Comparison of ENCODE assay signal across 31 cellular contexts in genomic region chr13:112171570-112171965, GRCh38.
"Had no signal": no experiment of that assay in that cellular context is flagged by ENCODE, and none has a peak within 500 bp of the region (broad histone marks: within the 10 kb centered on the region; RNA-seq: fewer than 3 reads in every experiment).

No MANE protein-coding gene starts in this region.

- DNase-seq: activated B cell treated with CpG ODN at 0.5 μM for 24 hours; activated CD4-positive, alpha-beta T cell treated with anti-CD3 and anti-CD28 coated beads for 48 hours; activated CD4-positive, alpha-beta T cell treated with anti-CD3 and anti-CD28 coated beads, Interleukin-2, amount 50 U/mL, for 1 hour; activated CD4-positive, alpha-beta T cell treated with anti-CD3 and anti-CD28 coated beads, Interleukin-2, amount 50 U/mL, for 48 hours; activated CD8-positive, alpha-beta memory T cell treated with anti-CD3 and anti-CD28 coated beads for 24 hours; activated CD8-positive, alpha-beta T cell treated with anti-CD3 and anti-CD28 coated beads for 36 hours; activated effector memory CD4-positive, alpha-beta T cell treated with Interleukin-2 at 50 U/mL for 16 hours; activated gamma-delta T cell treated with Interleukin-2 at 50 U/mL for 16 hours; activated naive CD4-positive, alpha-beta T cell treated with anti-CD3 and anti-CD28 coated beads, Interleukin-2, amount 50 U/mL, for 16 hours; activated naive CD4-positive, alpha-beta T cell treated with Interleukin-2 at 50 U/mL for 16 hours; activated T-cell treated with anti-CD3 and anti-CD28 coated beads, Interleukin-2, amount 50 U/mL, for 4 hours; amniotic stem cell; anterior cingulate cortex; brain microvascular endothelial cell; caudate nucleus; effector CD8-positive, alpha-beta T cell; erythroblast; foreskin keratinocyte; gastrocnemius medialis; T-helper 1 cell; T-helper 17 cell; T1000; WERI-Rb-1 had no signal

- H3K27ac ChIP-seq: brain microvascular endothelial cell, esophagus muscularis mucosa, foreskin keratinocyte, gastrocnemius medialis, WERI-Rb-1 had no signal

- H3K4me3 ChIP-seq: esophagus muscularis mucosa, gastrocnemius medialis had no signal

- H3K36me3 Mint-ChIP-seq: activated naive CD8-positive, alpha-beta T cell had no signal

- H3K4me1 ChIP-seq: esophagus muscularis mucosa, foreskin keratinocyte, gastrocnemius medialis had no signal

- H3K4me1 Mint-ChIP-seq: activated B cell treated with CpG ODN at 0.5 μM for 24 hours; activated T-helper 17 cell treated with anti-CD3 and anti-CD28 coated beads, Interleukin-2, amount 50 U/mL, for 72 hours; T-helper 17 cell had no signal

- H3K27me3 Mint-ChIP-seq: activated B cell treated with CpG ODN at 0.5 μM for 24 hours had no signal

- H3K27me3 ChIP-seq: brain microvascular endothelial cell, foreskin keratinocyte, gastrocnemius medialis had no signal

- H3K4me3 Mint-ChIP-seq: activated B cell treated with CpG ODN at 0.5 μM for 24 hours; activated CD8-positive, alpha-beta T cell treated with anti-CD3 and anti-CD28 coated beads for 36 hours; activated naive CD8-positive, alpha-beta T cell; activated T-cell treated with anti-CD3 and anti-CD28 coated beads, Interleukin-2, amount 50 U/mL, for 4 hours; activated T-helper 17 cell treated with anti-CD3 and anti-CD28 coated beads, Interleukin-2, amount 50 U/mL, for 72 hours; T-helper 17 cell; T-helper 2 cell treated with Interferon-gamma antibody and Interleukin-4, amounts not matched to agents 5 μg/mL and 100 μg/mL, for 36 hours had no signal

- H3K36me3 ChIP-seq: brain microvascular endothelial cell, esophagus muscularis mucosa, gastrocnemius medialis, WERI-Rb-1 had no signal

- FAIRE-seq: astrocyte, bronchial epithelial cell, colon had no signal

- H3K27ac Mint-ChIP-seq: activated B cell treated with CpG ODN at 0.5 μM for 24 hours; activated CD8-positive, alpha-beta T cell treated with anti-CD3 and anti-CD28 coated beads for 36 hours; activated naive CD8-positive, alpha-beta T cell; activated T-helper 17 cell treated with anti-CD3 and anti-CD28 coated beads, Interleukin-2, amount 50 U/mL, for 72 hours; T-helper 17 cell; T-helper 2 cell treated with Interferon-gamma antibody and Interleukin-4, amounts not matched to agents 5 μg/mL and 100 μg/mL, for 36 hours had no signal

- ATAC-seq: activated CD4-positive, CD25-positive, alpha-beta regulatory T cell treated with anti-CD3 and anti-CD28 coated beads, Interleukin-2, amount 50 U/mL, for 24 hours; activated CD8-positive, alpha-beta T cell treated with anti-CD3 and anti-CD28 coated beads for 36 hours; activated T-cell treated with anti-CD3 and anti-CD28 coated beads, Interleukin-2, amount 50 U/mL, for 4 hours; activated T-helper 17 cell treated with anti-CD3 and anti-CD28 coated beads, Interleukin-2, amount 50 U/mL, for 72 hours; foreskin keratinocyte; gastrocnemius medialis; T-helper 17 cell had no signal

- H3K9me3 ChIP-seq: gastrocnemius medialis had no signal
